Comparison of ENCODE assay signal across 3 cellular contexts in genomic region chr9:137606734-137607138, GRCh38.
TF ChIP-seq lines count a peak whose summit lies in the region.

No MANE protein-coding gene starts in this region.

TF ChIP-seq in SK-N-SH, 30 proteins besides CTCF, POLR2A, EP300 and RAD21:
- TF ChIP-seq POLR2AphosphoS5 (IDR thresholded peaks at IDR 0.05; ENCODE audit: low read depth, low read length) (no peak), TEAD4 (IDR thresholded peaks at IDR 0.05; ENCODE audit: borderline replicate concordance, insufficient read depth) (no peak), SMC3 (IDR thresholded peaks at IDR 0.05; ENCODE audit: low read depth, low read length) (no peak), PBX3 (IDR thresholded peaks at IDR 0.05) (no peak), NRF1 (IDR thresholded peaks at IDR 0.05; ENCODE audit: low read depth, low read length) (no peak), FOSL2 (IDR thresholded peaks at IDR 0.05; ENCODE audit: borderline replicate concordance, low read depth) (no peak), RCOR1 (IDR thresholded peaks at IDR 0.05; ENCODE audit: low read length) (no peak), USF1 (IDR thresholded peaks at IDR 0.05; ENCODE audit: borderline replicate concordance, low read depth) (no peak), RFX5 (IDR thresholded peaks at IDR 0.05; ENCODE audit: low read length) (no peak)
TF ChIP-seq in SK-N-SH: peak in this region for 0.

TF ChIP-seq in SK-N-SH treated with all-trans-retinoic acid at 6 μM for 48 hours, 23 proteins besides CTCF, POLR2A, EP300 and RAD21:
- no peak for TF ChIP-seq ZNF8 (CRISPR knock-in tag; IDR thresholded peaks at IDR 0.05)
- TF ChIP-seq ZC3H10 (CRISPR knock-in tag; IDR thresholded peaks at IDR 0.05) = no peak

TF ChIP-seq in HepG2, 621 proteins besides CTCF, POLR2A, EP300 and RAD21 (continues in another document):
- no peak for TF ChIP-seq CAMTA2 (CRISPR knock-in tag; IDR thresholded peaks at IDR 0.05; ENCODE audit: borderline replicate concordance)
- no peak for TF ChIP-seq ZXDC (CRISPR knock-in tag; IDR thresholded peaks at IDR 0.05)
- no peak for TF ChIP-seq ZNF607 (CRISPR knock-in tag; IDR thresholded peaks at IDR 0.05; ENCODE audit: borderline replicate concordance)
- TF ChIP-seq ZNF609 (CRISPR knock-in tag; IDR thresholded peaks at IDR 0.05; ENCODE audit: borderline replicate concordance) = no peak
- TF ChIP-seq ZMAT5 (CRISPR knock-in tag; IDR thresholded peaks at IDR 0.05; ENCODE audit: borderline replicate concordance, low read depth) = no peak
- TF ChIP-seq ZNF143 (CRISPR knock-in tag; IDR thresholded peaks at IDR 0.05) = no peak
- no peak for TF ChIP-seq RFX5 (IDR thresholded peaks at IDR 0.05; ENCODE audit: low read depth, low read length)
- no peak for TF ChIP-seq ZNF619 (CRISPR knock-in tag; IDR thresholded peaks at IDR 0.05)
- TF ChIP-seq ZNF597 (CRISPR knock-in tag; IDR thresholded peaks at IDR 0.05) = no peak
- TF ChIP-seq ZNF563 (CRISPR knock-in tag; IDR thresholded peaks at IDR 0.05) = no peak
- no peak for TF ChIP-seq PTBP1 (IDR thresholded peaks at IDR 0.05; ENCODE audit: low read depth, low read length, poor library complexity, severe bottlenecking)
- no peak for TF ChIP-seq HOXA9 (CRISPR knock-in tag; IDR thresholded peaks at IDR 0.05; ENCODE audit: borderline replicate concordance)
- no peak for TF ChIP-seq SOX5 (CRISPR knock-in tag; IDR thresholded peaks at IDR 0.05; ENCODE audit: borderline replicate concordance)
- TF ChIP-seq FOXC1 (CRISPR knock-in tag; IDR thresholded peaks at IDR 0.05; ENCODE audit: borderline replicate concordance) = no peak
- no peak for TF ChIP-seq KMT2B (CRISPR knock-in tag; IDR thresholded peaks at IDR 0.05)
- TF ChIP-seq ZNF562 (CRISPR knock-in tag; IDR thresholded peaks at IDR 0.05; ENCODE audit: borderline replicate concordance) = no peak
- TF ChIP-seq MED1 (CRISPR knock-in tag; IDR thresholded peaks at IDR 0.05) = no peak
- TF ChIP-seq IRX3 (CRISPR knock-in tag; IDR thresholded peaks at IDR 0.05; ENCODE audit: borderline replicate concordance, low read depth) = no peak
- no peak for TF ChIP-seq SMARCE1 (IDR thresholded peaks at IDR 0.05; ENCODE audit: borderline replicate concordance)
- TF ChIP-seq CENPBD1 (CRISPR knock-in tag; IDR thresholded peaks at IDR 0.05; ENCODE audit: borderline replicate concordance, low read depth) = no peak
- no peak for TF ChIP-seq MBNL3 (CRISPR knock-in tag; conservative IDR thresholded peaks at IDR 0.05)
- TF ChIP-seq HNF4A (CRISPR knock-in tag; IDR thresholded peaks at IDR 0.05) = no peak
- TF ChIP-seq ZNF740 (CRISPR knock-in tag; IDR thresholded peaks at IDR 0.05) = no peak
- TF ChIP-seq E2F2 (CRISPR knock-in tag; IDR thresholded peaks at IDR 0.05; ENCODE audit: borderline replicate concordance) = no peak
- no peak for TF ChIP-seq ZNF629 (CRISPR knock-in tag; conservative IDR thresholded peaks at IDR 0.05)
- TF ChIP-seq ZNF878 (CRISPR knock-in tag; IDR thresholded peaks at IDR 0.05) = no peak
- no peak for TF ChIP-seq ETS1 (CRISPR knock-in tag; IDR thresholded peaks at IDR 0.05)
- TF ChIP-seq ZNF263 (CRISPR knock-in tag; IDR thresholded peaks at IDR 0.05) = peak; percentile 50; the same call in 1 of the 2 replicates
- TF ChIP-seq PHF5A (CRISPR knock-in tag; IDR thresholded peaks at IDR 0.05; ENCODE audit: low read depth, unreplicated experiment) = no peak
- TF ChIP-seq LRRFIP1 (CRISPR knock-in tag; conservative IDR thresholded peaks at IDR 0.05) = no peak
- TF ChIP-seq E2F5 (CRISPR knock-in tag; conservative IDR thresholded peaks at IDR 0.05) = no peak
- TF ChIP-seq ZSCAN29 (CRISPR knock-in tag; conservative IDR thresholded peaks at IDR 0.05) = no peak
- peak; percentile 7; the same call in 1 of the 2 replicates for TF ChIP-seq HDAC1 (CRISPR knock-in tag; IDR thresholded peaks at IDR 0.05)
- no peak for TF ChIP-seq SP140L (CRISPR knock-in tag; IDR thresholded peaks at IDR 0.05; ENCODE audit: borderline replicate concordance)
- TF ChIP-seq ZNF576 (CRISPR knock-in tag; IDR thresholded peaks at IDR 0.05) = no peak
- no peak for TF ChIP-seq ZFP36L1 (CRISPR knock-in tag; IDR thresholded peaks at IDR 0.05)
- no peak for TF ChIP-seq IKZF4 (CRISPR knock-in tag; IDR thresholded peaks at IDR 0.05; ENCODE audit: borderline replicate concordance, low read depth, not compliant biosample characterization)
- no peak for TF ChIP-seq IRF9 (CRISPR knock-in tag; IDR thresholded peaks at IDR 0.05; ENCODE audit: borderline replicate concordance)
- no peak for TF ChIP-seq MTERF4 (CRISPR knock-in tag; IDR thresholded peaks at IDR 0.05)
